13 cellular contexts compared by ENCODE assay signal in the genomic region with DNA sequence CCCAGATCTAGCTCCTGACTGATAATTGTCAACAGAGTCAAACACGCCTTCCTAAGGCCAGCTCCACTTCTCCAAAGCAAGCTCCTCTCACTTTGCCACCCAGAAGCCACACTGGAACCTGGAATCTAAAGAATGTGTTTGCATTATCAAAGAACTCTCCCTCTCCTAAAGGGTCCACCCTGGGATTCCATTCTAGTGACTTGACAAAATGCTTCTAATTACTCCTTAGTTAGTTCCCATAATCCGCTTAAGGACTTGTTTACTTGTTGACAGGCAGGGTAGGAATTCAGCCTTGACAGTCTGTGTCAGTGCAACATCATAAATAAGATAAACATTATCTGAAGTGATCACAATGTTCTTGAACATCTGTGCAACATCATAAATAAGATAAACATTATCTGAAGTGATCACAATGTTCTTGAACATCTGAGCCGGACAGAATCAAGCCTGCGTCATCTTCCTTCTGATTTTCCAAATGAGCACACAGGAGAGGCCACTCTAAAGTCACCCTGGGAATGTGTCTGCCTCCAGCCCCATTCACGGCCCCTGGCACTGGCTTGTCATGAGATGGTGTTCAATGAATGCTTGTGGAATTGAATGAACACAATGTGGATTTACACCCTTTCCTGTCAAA.
DNase-seq lines count a peak whose midpoint lies in the region; ATAC-seq, FAIRE-seq and TF ChIP-seq lines count a peak whose summit lies in the region.
"Had no signal": no experiment of that assay in that cellular context is flagged by ENCODE, and none has a peak within 500 bp of the region (broad histone marks: within the 10 kb centered on the region; RNA-seq: fewer than 3 reads in every experiment).

No MANE protein-coding gene starts in this region.

- no peaks in the 10 kb centered on the region for H4K20me1 ChIP-seq in IMR-90 (ENCODE audit: insufficient read depth, low read length)

- in situ Hi-C loops in IMR-90 (cut with MboI; ENCODE audit: low sequenced_read_pairs), result no loop called here

- intact Hi-C loops in IMR-90 (cut with micrococcal nuclease), result loop anchor here (5.0 kb wide), 1 partner anchor 127 kb away; no protein-coding TSS in a partner anchor
- intact Hi-C loops in activated CD4-positive, alpha-beta T cell treated with anti-CD3 and anti-CD28 coated beads for 36 hours (cut with DNase I, micrococcal nuclease), result no loop called here

- H3K9ac ChIP-seq in IMR-90 (ENCODE audit: low read depth, low read length), result no peak overlapping the region

- H3K4me1 Mint-ChIP-seq in activated naive CD4-positive, alpha-beta T cell treated with anti-CD3 and anti-CD28 coated beads, Interleukin-2, amount 10 ng/mL, durations not matched to agents 7 days and 5 days, result no peaks in the 10 kb centered on the region
- H3K4me1 Mint-ChIP-seq in activated CD4-positive, alpha-beta T cell treated with anti-CD3 and anti-CD28 coated beads for 36 hours, result no peaks in the 10 kb centered on the region
- H3K4me1 Mint-ChIP-seq: stimulated activated naive B cell treated with anti-CD40 and anti-IgM and Interleukin-4, amounts not matched to agents 10 μg/mL and 1 μg/mL and 100 μg/mL, for 72 hours had no signal

- H3K27me3 ChIP-seq in IMR-90 (ENCODE audit: control insufficient read depth, insufficient read depth, low read length) (no peaks in the 10 kb centered on the region), ectodermal cell (ENCODE audit: control insufficient read depth, insufficient read depth, low read length, poor library complexity, severe bottlenecking) (no peaks in the 10 kb centered on the region)
- H3K27me3 ChIP-seq: ascending aorta, Peyer's patch had no signal

- TF ChIP-seq CTCF in A549 (IDR thresholded peaks at IDR 0.05) (no peak), IMR-90 (conservative IDR thresholded peaks at IDR 0.05; ENCODE audit: low read depth, low read length) (no peak)

- no peaks in the 10 kb centered on the region for H3K27me3 Mint-ChIP-seq in activated naive CD4-positive, alpha-beta T cell treated with anti-CD3 and anti-CD28 coated beads, Interleukin-2, amount 10 ng/mL, durations not matched to agents 7 days and 5 days
- H3K27me3 Mint-ChIP-seq in activated CD4-positive, alpha-beta T cell treated with anti-CD3 and anti-CD28 coated beads for 36 hours, result peaks cover 3% of the 10 kb centered on the region
- H3K27me3 Mint-ChIP-seq: stimulated activated naive B cell treated with anti-CD40 and anti-IgM and Interleukin-4, amounts not matched to agents 10 μg/mL and 1 μg/mL and 100 μg/mL, for 72 hours had no signal

- peak overlapping the region; percentile 44; the same call in 1 of the 3 replicates for H3K4me3 ChIP-seq in A549
- H3K4me3 ChIP-seq in IMR-90 (ENCODE audit: insufficient read depth, low read depth, low read length), result no peak overlapping the region
- no peak overlapping the region for H3K4me3 ChIP-seq in ectodermal cell (ENCODE audit: insufficient read depth, low read depth, low read length)
- H3K4me3 ChIP-seq: ascending aorta, Peyer's patch had no signal

- FAIRE-seq in A549 (lab: Jason Lieb, UNC), result no peak

- TF ChIP-seq EP300 in A549 (IDR thresholded peaks at IDR 0.05), result peak in 1 of 2 experiments; percentile 15; a peak in 1 of 5 replicates

- peak overlapping the region; percentile 96 for H3K4ac ChIP-seq in IMR-90 (ENCODE audit: low read depth, low read length)

- peaks cover 16% of the 10 kb centered on the region for H3K9me1 ChIP-seq in IMR-90 (ENCODE audit: insufficient read depth, low read length)

- ATAC-seq in A549, result peak; percentile 5 to 11; a peak in 3 of 6 replicates
- peak; percentile 86 for ATAC-seq in IMR-90 (ENCODE audit: low read depth)
- ATAC-seq in activated CD4-positive, alpha-beta T cell treated with anti-CD3 and anti-CD28 coated beads for 36 hours, result no peak
- ATAC-seq: stimulated activated naive B cell treated with anti-CD40 and anti-IgM and Interleukin-4, amounts not matched to agents 10 μg/mL and 1 μg/mL and 100 μg/mL, for 72 hours had no signal

- DNase-seq in A549 (ENCODE audit: low read depth in 1 of 2, low spot score in 1 of 2) (peak in 1 of 2 experiments; percentile 74), IMR-90 (peak; percentile 72), iPS-NIHi7 (ENCODE audit: extremely low spot score) (peak; percentile 75), HuH-7 (ENCODE audit: low spot score) (no peak), DMS 273 (lab: John Stamatoyannopoulos, UW; ENCODE audit: unreplicated experiment) (no peak)
- no peak for DNase-seq in activated naive CD4-positive, alpha-beta T cell treated with anti-CD3 and anti-CD28 coated beads, Interleukin-2, amount 10 ng/mL, durations not matched to agents 7 days and 5 days
- no peak for DNase-seq in activated CD4-positive, alpha-beta T cell treated with anti-CD3 and anti-CD28 coated beads for 36 hours
- DNase-seq: activated CD4-positive, alpha-beta T cell treated with anti-CD3 and anti-CD28 coated beads, Interleukin-2, amount 50 U/mL, for 48 hours; NCI-H1436 treated with DMSO at 0.1 percent for 48 hours; stimulated activated naive B cell treated with anti-CD40 and anti-IgM and Interleukin-4, amounts not matched to agents 10 μg/mL and 1 μg/mL and 100 μg/mL, for 72 hours had no signal

- peak overlapping the region; percentile 29 to 83 for H3K27ac ChIP-seq in A549
- H3K27ac ChIP-seq in IMR-90 (ENCODE audit: insufficient read depth, low read length), result peak overlapping the region; percentile 36
- peak overlapping the region; percentile 60 for H3K27ac ChIP-seq in ectodermal cell (ENCODE audit: insufficient read depth, low read depth, low read length, poor library complexity, severe bottlenecking)
- H3K27ac ChIP-seq: ascending aorta, Peyer's patch had no signal

- H3K23ac ChIP-seq in IMR-90 (ENCODE audit: low read depth, low read length), result peak overlapping the region; percentile 95

- POLR2A ChIA-PET in A549 (lab: Yijun Ruan, JAX), result interaction anchor here (1.1 to 1.7 kb wide), 2 partner anchors 10 to 511 kb away, joined by 3 to 5 read pairs; no protein-coding TSS in a partner anchor
- POLR2A ChIA-PET in IMR-90 (lab: Charles Lee; ENCODE audit: unreplicated experiment), result interaction anchor here (0.8 kb wide), 1 partner anchor 81 kb away, joined by 3 read pairs; no protein-coding TSS in a partner anchor
- POLR2A ChIA-PET in activated CD4-positive, alpha-beta T cell treated with anti-CD3 and anti-CD28 coated beads for 36 hours (lab: Charles Lee), result no interaction called here

- 11% methylated on average over 5 of the region's 5 CpGs for WGBS in A549 (ENCODE audit: missing lambda C conversion rate)
- WGBS in IMR-90 (ENCODE audit: extremely low coverage in 2 of 2, insufficient read length in 1 of 2), 2 experiments, result no CpG with 5 or more reads among the region's 5 CpGs
- 55 to 59% methylated on average over 4 to 5 of the region's 5 CpGs for WGBS in ectodermal cell, 2 experiments

- dilution Hi-C loops in IMR-90 (cut with HindIII; ENCODE audit: low sequenced_read_pairs, unreplicated experiment), result no loop called here

- no peak for TF ChIP-seq RAD21 in A549 (conservative IDR thresholded peaks at IDR 0.05 in 1 of 2, IDR thresholded peaks at IDR 0.05 in 1 of 2)
- no peak for TF ChIP-seq RAD21 in IMR-90 (IDR thresholded peaks at IDR 0.05; ENCODE audit: low read length)

- CTCF ChIA-PET in A549 (lab: Yijun Ruan, JAX), result interaction anchor here (0.5 to 2.3 kb wide), 3 partner anchors 58 to 511 kb away, joined by 4 to 6 read pairs (median 4); no protein-coding TSS in a partner anchor
- CTCF ChIA-PET in IMR-90 (lab: Yijun Ruan, JAX), result interaction anchor here (0.7 to 1.2 kb wide), 2 partner anchors 10 to 128 kb away, joined by 3 read pairs; no protein-coding TSS in a partner anchor
- CTCF ChIA-PET in activated naive CD4-positive, alpha-beta T cell treated with anti-CD3 and anti-CD28 coated beads, Interleukin-2, amount 10 ng/mL, durations not matched to agents 7 days and 5 days (lab: Charles Lee), result interaction anchor here (0.6 kb wide), 1 partner anchor 832 kb away, joined by 3 read pairs; no protein-coding TSS in a partner anchor
- CTCF ChIA-PET in activated CD4-positive, alpha-beta T cell treated with anti-CD3 and anti-CD28 coated beads for 36 hours (lab: Charles Lee), result no interaction called here

- peak overlapping the region; percentile 69 for H3K56ac ChIP-seq in IMR-90 (ENCODE audit: extremely low read depth, insufficient read depth, low read length)

- H2BK15ac ChIP-seq in IMR-90 (ENCODE audit: low read depth, low read length), result peak overlapping the region; percentile 77; the same call in 2 of the 3 replicates

- H3K14ac ChIP-seq in IMR-90 (replicated peaks; ENCODE audit: low read depth, low read length), result peak overlapping the region; percentile 88

- peak overlapping the region; percentile 92 for H4K91ac ChIP-seq in IMR-90 (ENCODE audit: insufficient read depth, low read depth, low read length)

- no peaks in the 10 kb centered on the region for H3K79me1 ChIP-seq in IMR-90 (ENCODE audit: low read depth in 1 of 2, low read length in 2 of 2)

- peaks cover 40% of the 10 kb centered on the region; the same call in 2 of the 3 replicates for H3K4me1 ChIP-seq in A549
- H3K4me1 ChIP-seq in IMR-90 (ENCODE audit: control insufficient read depth, insufficient read depth, low read length), result peaks cover 10% of the 10 kb centered on the region; the same call in 1 of the 2 replicates
- H3K4me1 ChIP-seq in ectodermal cell (ENCODE audit: control insufficient read depth, insufficient read depth, low read length), result peaks cover 15% of the 10 kb centered on the region
- H3K4me1 ChIP-seq: ascending aorta, Peyer's patch had no signal

- no peak overlapping the region for H3K4me3 Mint-ChIP-seq in activated naive CD4-positive, alpha-beta T cell treated with anti-CD3 and anti-CD28 coated beads, Interleukin-2, amount 10 ng/mL, durations not matched to agents 7 days and 5 days
- H3K4me3 Mint-ChIP-seq in activated CD4-positive, alpha-beta T cell treated with anti-CD3 and anti-CD28 coated beads for 36 hours, result no peak overlapping the region
- H3K4me3 Mint-ChIP-seq: stimulated activated naive B cell treated with anti-CD40 and anti-IgM and Interleukin-4, amounts not matched to agents 10 μg/mL and 1 μg/mL and 100 μg/mL, for 72 hours had no signal

- peak overlapping the region; percentile 90 for H2BK20ac ChIP-seq in IMR-90 (ENCODE audit: low read depth, low read length)

- H3K4me2 ChIP-seq in A549 (peak overlapping the region; percentile 83), IMR-90 (ENCODE audit: low read depth, low read length) (peak overlapping the region; percentile 61; the same call in 1 of the 2 replicates)

- no peaks in the 10 kb centered on the region for H3K9me3 ChIP-seq in A549
- no peaks in the 10 kb centered on the region for H3K9me3 ChIP-seq in IMR-90 (ENCODE audit: control insufficient read depth, insufficient read depth, low read length)
- H3K9me3 ChIP-seq in ectodermal cell (ENCODE audit: control insufficient read depth, low read length), result no peaks in the 10 kb centered on the region
- H3K9me3 ChIP-seq: ascending aorta, Peyer's patch had no signal

- H3K27ac Mint-ChIP-seq in activated naive CD4-positive, alpha-beta T cell treated with anti-CD3 and anti-CD28 coated beads, Interleukin-2, amount 10 ng/mL, durations not matched to agents 7 days and 5 days, result no peak overlapping the region
- H3K27ac Mint-ChIP-seq in activated CD4-positive, alpha-beta T cell treated with anti-CD3 and anti-CD28 coated beads for 36 hours, result no peak overlapping the region
- H3K27ac Mint-ChIP-seq: stimulated activated naive B cell treated with anti-CD40 and anti-IgM and Interleukin-4, amounts not matched to agents 10 μg/mL and 1 μg/mL and 100 μg/mL, for 72 hours had no signal

- peak overlapping the region; percentile 46 to 80 for H4K8ac ChIP-seq in IMR-90 (ENCODE audit: low read depth in 2 of 2, low read length in 2 of 2)

- H2AK5ac ChIP-seq in IMR-90 (ENCODE audit: low read depth, low read length), result peak overlapping the region; percentile 89; the same call in 1 of the 2 replicates

- peak overlapping the region; percentile 2; the same call in 1 of the 2 replicates for H4K5ac ChIP-seq in IMR-90 (ENCODE audit: low read depth, low read length)

- no peaks in the 10 kb centered on the region for H3K36me3 ChIP-seq in IMR-90 (ENCODE audit: control insufficient read depth, insufficient read depth, low read length)
- H3K36me3 ChIP-seq in ectodermal cell (ENCODE audit: control insufficient read depth, insufficient read depth, low read length), result no peaks in the 10 kb centered on the region
- H3K36me3 ChIP-seq: ascending aorta, Peyer's patch had no signal

- no peaks in the 10 kb centered on the region for H3K36me3 Mint-ChIP-seq in activated naive CD4-positive, alpha-beta T cell treated with anti-CD3 and anti-CD28 coated beads, Interleukin-2, amount 10 ng/mL, durations not matched to agents 7 days and 5 days
- H3K36me3 Mint-ChIP-seq in activated CD4-positive, alpha-beta T cell treated with anti-CD3 and anti-CD28 coated beads for 36 hours (ENCODE audit: low read depth), result no peaks in the 10 kb centered on the region
- H3K36me3 Mint-ChIP-seq: stimulated activated naive B cell treated with anti-CD40 and anti-IgM and Interleukin-4, amounts not matched to agents 10 μg/mL and 1 μg/mL and 100 μg/mL, for 72 hours had no signal

- H3K9me3 Mint-ChIP-seq in activated naive CD4-positive, alpha-beta T cell treated with anti-CD3 and anti-CD28 coated beads, Interleukin-2, amount 10 ng/mL, durations not matched to agents 7 days and 5 days, result no peaks in the 10 kb centered on the region
- no peaks in the 10 kb centered on the region for H3K9me3 Mint-ChIP-seq in activated CD4-positive, alpha-beta T cell treated with anti-CD3 and anti-CD28 coated beads for 36 hours (ENCODE audit: low read depth)
- H3K9me3 Mint-ChIP-seq: stimulated activated naive B cell treated with anti-CD40 and anti-IgM and Interleukin-4, amounts not matched to agents 10 μg/mL and 1 μg/mL and 100 μg/mL, for 72 hours had no signal

- no peak for TF ChIP-seq POLR2A in A549 (IDR thresholded peaks at IDR 0.05; ENCODE audit: low read length)
- TF ChIP-seq POLR2A in IMR-90 (IDR thresholded peaks at IDR 0.05; ENCODE audit: low read depth, low read length), result no peak

- peak overlapping the region; percentile 74 for H3K18ac ChIP-seq in IMR-90 (ENCODE audit: low read depth, low read length)

- H2BK120ac ChIP-seq in IMR-90 (ENCODE audit: low read depth, low read length), result peak overlapping the region; percentile 96

- peak overlapping the region; percentile 11 for H2AK9ac ChIP-seq in IMR-90 (replicated peaks; ENCODE audit: low read depth, low read length, poor library complexity)

- BruUV-seq in IMR-90 (replicated peaks; lab: Mats Ljungman, UMichigan), result no TSS peak

- H2AFZ ChIP-seq in IMR-90 (replicated peaks; ENCODE audit: low read length, poor library complexity), result peak overlapping the region; percentile 81

- peak overlapping the region; percentile 75 for H2BK5ac ChIP-seq in IMR-90 (ENCODE audit: low read depth, low read length, poor library complexity, severe bottlenecking)

Comparison
In these comparisons a context has a peak if more than half of its experiments do, and no peak if none do; other contexts are left out.
1. DNase-seq: peak in IMR-90 (single experiment) and iPS-NIHi7 (single experiment); none in HuH-7 (single experiment), DMS 273 (single experiment), activated naive CD4-positive, alpha-beta T cell treated with anti-CD3 and anti-CD28 coated beads, Interleukin-2, amount 10 ng/mL, durations not matched to agents 7 days and 5 days (single experiment) and activated CD4-positive, alpha-beta T cell treated with anti-CD3 and anti-CD28 coated beads for 36 hours (single experiment).
2. Peak in every context shown above with its lines, with median percentiles within 50 percentile points of each other: H3K27ac ChIP-seq.